In genomic region chr15:90320062-90320884, GRCh38 we compare ENCODE assay signal across 8 cellular contexts. TPM values are rescaled to one million over a fixed set of nuclear protein-coding genes. Genes with fewer than 3 reads are reported as not detected.
DNase-seq lines count a peak whose midpoint lies in the region; ATAC-seq and TF ChIP-seq lines count a peak whose summit lies in the region.

No MANE protein-coding gene starts in this region.

- TF ChIP-seq POLR2A in esophagus muscularis mucosa (IDR thresholded peaks at IDR 0.05; ENCODE audit: low read depth), result no peak

- no peaks in the 10 kb centered on the region for H3K27me3 ChIP-seq in esophagus muscularis mucosa
- H3K27me3 ChIP-seq in muscle layer of colon (ENCODE audit: control insufficient read depth in 1 of 2, insufficient read depth in 2 of 2, low read length in 2 of 2), result no peaks in the 10 kb centered on the region

- in situ Hi-C loops in KBM-7 (cut with MboI; ENCODE audit: low pct_unique_long_range_greater_than_20kb, low sequenced_read_pairs), result no loop called here

- H3K4me1 ChIP-seq in esophagus muscularis mucosa (peaks cover 21 to 32% (median 30%) of the 10 kb centered on the region in 4 donors), muscle layer of colon (ENCODE audit: insufficient read depth, low read length) (peaks cover 23% of the 10 kb centered on the region)

- peak in 13 of 14 donors; percentile 22 to 83 (median 65) for DNase-seq in C1 segment of cervical spinal cord (lab: John Stamatoyannopoulos, UW)
- DNase-seq in KBM-7, result peak; percentile 84
- peak; percentile 28 for DNase-seq in OCI-M2 (lab: John Stamatoyannopoulos, UW; ENCODE audit: unreplicated experiment)
- peak; percentile 41 for DNase-seq in activated T-cell treated with anti-CD3 and anti-CD28 coated beads for 1 hour (ENCODE audit: low read depth)
- peak; percentile 93 for DNase-seq in esophagus muscularis mucosa (ENCODE audit: extremely low spot score)
- peak; percentile 23 to 31 for DNase-seq in stimulated activated CD8-positive, alpha-beta memory T cell treated with anti-CD3 and anti-CD28 coated beads, Interleukin-7, amount 100 ng/mL, for 1 hour (ENCODE audit: low read depth in 2 of 2)

- H3K36me3 ChIP-seq in esophagus muscularis mucosa, result no peaks in the 10 kb centered on the region
- H3K36me3 ChIP-seq in muscle layer of colon (ENCODE audit: insufficient read depth, low read length), result no peaks in the 10 kb centered on the region

- H3K9me3 ChIP-seq in esophagus muscularis mucosa (no peaks in the 10 kb centered on the region), muscle layer of colon (ENCODE audit: low read length) (no peaks in the 10 kb centered on the region)

- peak overlapping the region; percentile 0 to 49 (median 30) for H3K27ac ChIP-seq in esophagus muscularis mucosa (replicated peaks in 1 of 4)
- H3K27ac ChIP-seq in muscle layer of colon (ENCODE audit: low read depth, low read length), result peak overlapping the region; percentile 51

- 16% methylated on average over 16 of the region's 17 CpGs for WGBS in esophagus muscularis mucosa

- H3K4me3 ChIP-seq in esophagus muscularis mucosa (peak overlapping the region in 1 of 4 donors; percentile 25), muscle layer of colon (ENCODE audit: low read depth in 1 of 2, low read length in 2 of 2) (no peak overlapping the region)

- intact Hi-C loops in esophagus muscularis mucosa (cut with DNase I), result loop anchor here (2.0 kb wide), 1 partner anchor 163 kb away; no protein-coding TSS in a partner anchor

- TF ChIP-seq CTCF in esophagus muscularis mucosa (IDR thresholded peaks at IDR 0.05), result peak; percentile 97 to 98 (median 98)

- no peak for TF ChIP-seq EP300 in esophagus muscularis mucosa (IDR thresholded peaks at IDR 0.05)

- no peak overlapping the region for H3K9ac ChIP-seq in muscle layer of colon (ENCODE audit: low read length)

- peak; percentile 39 for ATAC-seq in GM19468 (IDR thresholded peaks at IDR 0.05; ENCODE audit: extremely low read depth, unreplicated experiment)

RNA-seq across cellular contexts. Expression of gene ZNF774, which starts 31.8 kb away (rescaled TPM):
- total RNA-seq in esophagus muscularis mucosa, result 1 to 10 TPM; 1.5 to 2.3 (median 1.7) TPM

RNA-seq across cellular contexts. Expression of gene NGRN, which starts 54.8 kb away (rescaled TPM):
- 100 to 1,000 TPM; 140 to 166 (median 154) TPM for total RNA-seq in esophagus muscularis mucosa

Comparison
In these comparisons a context has a peak if more than half of its experiments do, and no peak if none do; other contexts are left out.
1. DNase-seq: peak in every context shown above with its lines; median percentile 93 in esophagus muscularis mucosa; 84 in KBM-7; 65 in C1 segment of cervical spinal cord; 41 in activated T-cell treated with anti-CD3 and anti-CD28 coated beads for 1 hour; 28 in OCI-M2; 27 in stimulated activated CD8-positive, alpha-beta memory T cell treated with anti-CD3 and anti-CD28 coated beads, Interleukin-7, amount 100 ng/mL, for 1 hour.